8 cellular contexts compared by ENCODE assay signal in the genomic region with DNA sequence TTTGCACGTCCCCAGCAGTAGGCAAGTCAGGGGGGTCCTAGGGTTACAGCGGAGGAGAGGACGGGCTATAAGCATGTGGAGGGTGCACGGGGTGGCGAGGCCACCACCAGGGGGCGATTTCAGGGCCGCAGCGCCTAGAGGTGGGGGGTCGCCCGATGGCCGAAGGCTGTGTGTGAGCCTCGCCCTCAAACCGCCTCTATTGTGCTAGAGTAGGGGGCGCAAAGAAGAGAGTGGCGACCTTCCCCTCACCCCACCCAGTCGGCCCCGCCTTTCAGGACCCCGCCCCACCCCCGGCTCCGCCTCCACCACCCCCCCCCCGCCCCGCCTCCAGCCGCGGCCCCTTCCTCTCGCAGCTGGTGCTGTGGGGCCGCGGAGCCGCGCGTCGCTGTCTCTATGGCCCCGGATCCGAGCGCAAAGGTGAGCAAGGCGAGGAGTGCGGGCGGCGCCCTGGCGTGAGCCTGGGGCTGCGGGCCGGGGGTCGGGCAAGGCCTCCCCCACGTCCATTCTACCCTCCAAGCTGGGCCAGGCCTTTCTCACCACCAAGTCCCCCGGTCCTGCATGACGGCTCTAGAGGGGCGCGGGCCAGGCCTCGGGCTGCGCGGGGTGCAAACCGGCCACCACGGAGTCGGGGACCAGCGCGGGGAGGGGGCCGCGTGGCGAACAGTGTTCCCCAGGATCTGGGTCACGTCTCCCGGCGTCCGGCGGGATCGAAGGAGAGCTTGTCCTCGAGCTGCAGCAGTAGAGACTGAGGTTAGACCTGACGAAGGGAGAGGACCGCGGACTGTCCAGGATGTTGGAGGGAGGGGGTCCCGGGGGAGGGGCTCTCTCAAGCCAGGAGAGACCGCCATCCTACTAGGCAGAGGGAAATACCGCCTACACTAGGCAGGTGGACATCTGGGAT. TPM values are rescaled to one million over a fixed set of nuclear protein-coding genes. Genes with fewer than 3 reads are reported as not detected.
DNase-seq lines count a peak whose midpoint lies in the region; ATAC-seq and TF ChIP-seq lines count a peak whose summit lies in the region.

A gene with protein sequence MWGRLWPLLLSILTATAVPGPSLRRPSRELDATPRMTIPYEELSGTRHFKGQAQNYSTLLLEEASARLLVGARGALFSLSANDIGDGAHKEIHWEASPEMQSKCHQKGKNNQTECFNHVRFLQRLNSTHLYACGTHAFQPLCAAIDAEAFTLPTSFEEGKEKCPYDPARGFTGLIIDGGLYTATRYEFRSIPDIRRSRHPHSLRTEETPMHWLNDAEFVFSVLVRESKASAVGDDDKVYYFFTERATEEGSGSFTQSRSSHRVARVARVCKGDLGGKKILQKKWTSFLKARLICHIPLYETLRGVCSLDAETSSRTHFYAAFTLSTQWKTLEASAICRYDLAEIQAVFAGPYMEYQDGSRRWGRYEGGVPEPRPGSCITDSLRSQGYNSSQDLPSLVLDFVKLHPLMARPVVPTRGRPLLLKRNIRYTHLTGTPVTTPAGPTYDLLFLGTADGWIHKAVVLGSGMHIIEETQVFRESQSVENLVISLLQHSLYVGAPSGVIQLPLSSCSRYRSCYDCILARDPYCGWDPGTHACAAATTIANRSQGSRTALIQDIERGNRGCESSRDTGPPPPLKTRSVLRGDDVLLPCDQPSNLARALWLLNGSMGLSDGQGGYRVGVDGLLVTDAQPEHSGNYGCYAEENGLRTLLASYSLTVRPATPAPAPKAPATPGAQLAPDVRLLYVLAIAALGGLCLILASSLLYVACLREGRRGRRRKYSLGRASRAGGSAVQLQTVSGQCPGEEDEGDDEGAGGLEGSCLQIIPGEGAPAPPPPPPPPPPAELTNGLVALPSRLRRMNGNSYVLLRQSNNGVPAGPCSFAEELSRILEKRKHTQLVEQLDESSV (plus strand): TSS at position 330 of the 901 bp plus-strand sequence. CDS start 3,409 bp downstream, outside the sequence.

- peak in 3 of 4 experiments; percentile 11 to 13 (median 11) for DNase-seq in activated CD4-positive, CD25-positive, alpha-beta regulatory T cell (lab: John Stamatoyannopoulos, UW)
- no peak for DNase-seq in activated CD4-positive, CD25-positive, alpha-beta regulatory T cell treated with anti-CD3 and anti-CD28 coated beads, Interleukin-2, amount 50 U/mL, for 72 hours
- DNase-seq in M059J (ENCODE audit: low read depth) (peak; percentile 20), erythroblast (lab: John Stamatoyannopoulos, UW) (peak; percentile 58 to 65), thyroid gland (peak; percentile 36 to 43)
- DNase-seq in activated CD8-positive, alpha-beta memory T cell treated with anti-CD3 and anti-CD28 coated beads, Interleukin-2, amount 10 ng/mL, durations not matched to agents 7 days and 5 days: no peak

- H3K36me3 Mint-ChIP-seq in activated CD8-positive, alpha-beta memory T cell treated with anti-CD3 and anti-CD28 coated beads, Interleukin-2, amount 10 ng/mL, durations not matched to agents 7 days and 5 days: no peaks in the 10 kb centered on the region

- H3K27me3 Mint-ChIP-seq in activated CD8-positive, alpha-beta memory T cell treated with anti-CD3 and anti-CD28 coated beads, Interleukin-2, amount 10 ng/mL, durations not matched to agents 7 days and 5 days: no peaks in the 10 kb centered on the region

- H3K4me1 ChIP-seq in muscle layer of duodenum (ENCODE audit: control insufficient read depth in 1 of 2, insufficient read depth in 2 of 2, low read length in 2 of 2) (peaks cover 0 to 8% of the 10 kb centered on the region in 2 donors), thyroid gland (peaks cover 11 to 17% of the 10 kb centered on the region in 2 donors)

- CTCF ChIA-PET in activated CD8-positive, alpha-beta memory T cell treated with anti-CD3 and anti-CD28 coated beads, Interleukin-2, amount 10 ng/mL, durations not matched to agents 7 days and 5 days (lab: Charles Lee): interaction anchor here (0.8 to 2.3 kb wide), 9 partner anchors 11 to 48 kb away, joined by 3 to 11 read pairs (median 4); a partner anchor contains a TSS

- intact Hi-C loops in thyroid gland (cut with DNase I): no loop called here

- TF ChIP-seq CTCF in thyroid gland (IDR thresholded peaks at IDR 0.05): peak; percentile 36 to 71 (median 54)

- H3K4me3 Mint-ChIP-seq in activated CD8-positive, alpha-beta memory T cell treated with anti-CD3 and anti-CD28 coated beads, Interleukin-2, amount 10 ng/mL, durations not matched to agents 7 days and 5 days: peak within 1 kb of the TSS; percentile 27

- 4 to 15% methylated on average over 7 to 16 of the region's 71 CpGs for WGBS in thyroid gland, 2 donors

- TF ChIP-seq POLR2A in erythroblast (IDR thresholded peaks at IDR 0.05; ENCODE audit: low read length): no peak
- TF ChIP-seq POLR2A in thyroid gland (IDR thresholded peaks at IDR 0.05): peak in 1 of 2 donors; percentile 24

- H3K27ac ChIP-seq in muscle layer of duodenum (ENCODE audit: low read length) (peak within 1 kb of the TSS; percentile 64), thyroid gland (peak within 1 kb of the TSS in 2 of 3 donors; percentile 28 to 51)

- H3K36me3 ChIP-seq in muscle layer of duodenum (ENCODE audit: control insufficient read depth in 1 of 2, insufficient read depth in 2 of 2, low read length in 2 of 2): peaks cover 10 to 12% of the 10 kb centered on the region in 2 donors
- no peaks in the 10 kb centered on the region for H3K36me3 ChIP-seq in thyroid gland

- peak within 1 kb of the TSS; percentile 35 for H3K27ac Mint-ChIP-seq in activated CD8-positive, alpha-beta memory T cell treated with anti-CD3 and anti-CD28 coated beads, Interleukin-2, amount 10 ng/mL, durations not matched to agents 7 days and 5 days

- H3K27me3 ChIP-seq in muscle layer of duodenum (ENCODE audit: low read depth, low read length): no peaks in the 10 kb centered on the region
- no peaks in the 10 kb centered on the region for H3K27me3 ChIP-seq in thyroid gland

- no peaks in the 10 kb centered on the region for H3K9me3 Mint-ChIP-seq in activated CD8-positive, alpha-beta memory T cell treated with anti-CD3 and anti-CD28 coated beads, Interleukin-2, amount 10 ng/mL, durations not matched to agents 7 days and 5 days (ENCODE audit: low read depth)

- peaks cover 7% of the 10 kb centered on the region for H3K4me1 Mint-ChIP-seq in activated CD8-positive, alpha-beta memory T cell treated with anti-CD3 and anti-CD28 coated beads, Interleukin-2, amount 10 ng/mL, durations not matched to agents 7 days and 5 days

- H3K4me3 ChIP-seq in muscle layer of duodenum (ENCODE audit: low read depth in 1 of 2, low read length in 2 of 2): peak within 1 kb of the TSS; percentile 68 to 70
- peak within 1 kb of the TSS; percentile 42 to 75 (median 72) for H3K4me3 ChIP-seq in thyroid gland (replicated peaks in 1 of 3)

- no peaks in the 10 kb centered on the region for H3K9me3 ChIP-seq in muscle layer of duodenum (ENCODE audit: control insufficient read depth in 1 of 2, low read length in 2 of 2)
- no peaks in the 10 kb centered on the region for H3K9me3 ChIP-seq in thyroid gland

- ATAC-seq in activated CD8-positive, alpha-beta memory T cell treated with anti-CD3 and anti-CD28 coated beads, Interleukin-2, amount 10 ng/mL, durations not matched to agents 7 days and 5 days: peak; percentile 80
- ATAC-seq in HG02759 (IDR thresholded peaks at IDR 0.05; ENCODE audit: unreplicated experiment): no peak

RNA-seq across cellular contexts. Expression of the gene that starts here (rescaled TPM):
- total RNA-seq in M059J (2014; rRNA removed; shearing (Covaris generic)): 0.12 and 0.17 TPM in 2 replicates
- under 1 TPM; 0.26 to 0.45 TPM for total RNA-seq in activated CD8-positive, alpha-beta memory T cell treated with anti-CD3 and anti-CD28 coated beads, Interleukin-2, amount 10 ng/mL, durations not matched to agents 7 days and 5 days
- total RNA-seq in thyroid gland: 10 to 100 TPM in 1 of 4 donors, 1 to 10 TPM in 3; 8.7 to 13.3 (median 9.8) TPM

Comparison
In these comparisons a context has a peak if more than half of its experiments do, and no peak if none do; other contexts are left out.
1. DNase-seq: peak in activated CD4-positive, CD25-positive, alpha-beta regulatory T cell (3 of 4), erythroblast (2 of 2) and thyroid gland (2 of 2); none in activated CD4-positive, CD25-positive, alpha-beta regulatory T cell treated with anti-CD3 and anti-CD28 coated beads, Interleukin-2, amount 50 U/mL, for 72 hours (single experiment) and activated CD8-positive, alpha-beta memory T cell treated with anti-CD3 and anti-CD28 coated beads, Interleukin-2, amount 10 ng/mL, durations not matched to agents 7 days and 5 days (single experiment).
2. Peak in DNase-seq in M059J; RNA of the gene not detected or under 1 TPM.
3. Peak in ATAC-seq in activated CD8-positive, alpha-beta memory T cell treated with anti-CD3 and anti-CD28 coated beads, Interleukin-2, amount 10 ng/mL, durations not matched to agents 7 days and 5 days; RNA of the gene not detected or under 1 TPM.